9 cellular contexts compared by ENCODE assay signal in genomic region chr2:233350708-233351107, GRCh38. TPM values are rescaled to one million over a fixed set of nuclear protein-coding genes. Genes with fewer than 3 reads are reported as not detected.
DNase-seq lines count a peak whose midpoint lies in the region; ATAC-seq and TF ChIP-seq lines count a peak whose summit lies in the region.
"Had no signal": no experiment of that assay in that cellular context is flagged by ENCODE, and none has a peak within 500 bp of the region (broad histone marks: within the 10 kb centered on the region; RNA-seq: fewer than 3 reads in every experiment).

No MANE protein-coding gene starts in this region.

- peaks cover 9% of the 10 kb centered on the region for H3K79me2 ChIP-seq in MM.1S (ENCODE audit: low read length)

- H3K9ac ChIP-seq in MM.1S (ENCODE audit: low read length), result no peak overlapping the region

- peaks cover 9% of the 10 kb centered on the region for H3F3A ChIP-seq in MM.1S (ENCODE audit: insufficient read depth, low read length)

- peaks cover 35% of the 10 kb centered on the region for H3K4me1 ChIP-seq in MM.1S (ENCODE audit: low read length)

- no peak overlapping the region for H3K4me3 ChIP-seq in kidney epithelial cell (ENCODE audit: low read depth, low read length)
- no peak overlapping the region for H3K4me3 ChIP-seq in MM.1S (ENCODE audit: low read length)

- H3K27ac Mint-ChIP-seq in type B pancreatic cell, result peak overlapping the region; percentile 66

- no peak overlapping the region for H3K27ac ChIP-seq in MM.1S (ENCODE audit: low read length)
- H3K27ac ChIP-seq: C4-2B had no signal

- no peaks in the 10 kb centered on the region for H3K9me3 ChIP-seq in MM.1S (replicated peaks; ENCODE audit: insufficient read depth, low read length)

- no peaks in the 10 kb centered on the region for H3K36me3 ChIP-seq in kidney epithelial cell (ENCODE audit: control insufficient read depth, insufficient read depth, low read length)
- no peaks in the 10 kb centered on the region for H3K36me3 ChIP-seq in MM.1S (replicated peaks; ENCODE audit: insufficient read depth, low read length)

- H3K4me1 Mint-ChIP-seq in type B pancreatic cell (ENCODE audit: unreplicated experiment), result peaks cover 30% of the 10 kb centered on the region

- H3K36me3 Mint-ChIP-seq in type B pancreatic cell, result peaks cover 6% of the 10 kb centered on the region

- peaks cover 62% of the 10 kb centered on the region for H3K27me3 Mint-ChIP-seq in type B pancreatic cell

- H4K20me1 ChIP-seq in MM.1S (ENCODE audit: insufficient read depth, low read length), result no peaks in the 10 kb centered on the region

- peak; percentile 44 to 78 (median 44) for DNase-seq in NCI-H1417 (lab: John Stamatoyannopoulos, UW)
- DNase-seq in NCI-H1417 treated with DMSO at 0.1 percent for 48 hours (lab: John Stamatoyannopoulos, UW), result no peak
- DNase-seq in NCI-H1105 treated with DMSO at 0.1 percent for 48 hours (lab: John Stamatoyannopoulos, UW), result peak; percentile 10
- DNase-seq in activated T-cell treated with anti-CD3 and anti-CD28 coated beads, Interleukin-2, amount 50 U/mL, for 1 hour, result peak; percentile 43
- peak; percentile 94 for DNase-seq in kidney epithelial cell (ENCODE audit: low read depth)
- DNase-seq in type B pancreatic cell (ENCODE audit: extremely low spot score, unreplicated experiment), result no peak
- no peak for DNase-seq in MM.1S

- TF ChIP-seq CTCF in kidney epithelial cell (IDR thresholded peaks at IDR 0.05; ENCODE audit: insufficient read depth, low read length, poor library complexity, severe bottlenecking) (no peak), type B pancreatic cell (conservative IDR thresholded peaks at IDR 0.05) (no peak), MM.1S (IDR thresholded peaks at IDR 0.05; ENCODE audit: low read length) (no peak)

- H3K4me3 Mint-ChIP-seq in type B pancreatic cell, result peak overlapping the region; percentile 46

- no peak overlapping the region for H3K4me2 ChIP-seq in MM.1S (ENCODE audit: low read depth, low read length)

- H2AFZ ChIP-seq in MM.1S (ENCODE audit: low read length), result no peak overlapping the region

- no peaks in the 10 kb centered on the region for H3K9me3 Mint-ChIP-seq in type B pancreatic cell

- H3K9me2 ChIP-seq in MM.1S (replicated peaks; ENCODE audit: insufficient read depth, low read length), result no peaks in the 10 kb centered on the region

- ATAC-seq in HG02623 (IDR thresholded peaks at IDR 0.05; ENCODE audit: unreplicated experiment), result no peak

- H3K27me3 ChIP-seq in kidney epithelial cell (ENCODE audit: control insufficient read depth, insufficient read depth, low read length), result no peaks in the 10 kb centered on the region
- no peaks in the 10 kb centered on the region for H3K27me3 ChIP-seq in MM.1S (replicated peaks; ENCODE audit: insufficient read depth, low read length)

RNA-seq across cellular contexts. Expression of gene DGKD, which starts 3.6 kb away (rescaled TPM):
- total RNA-seq in kidney epithelial cell (15.3 and 16.0 TPM in 2 replicates), type B pancreatic cell (ENCODE audit: low replicate concordance) (32.2 and 72.5 TPM in 2 replicates)

RNA-seq across cellular contexts. Expression of gene SAG, which starts 43.1 kb away (rescaled TPM):
- total RNA-seq in kidney epithelial cell (not detected in 2 replicates), type B pancreatic cell (ENCODE audit: low replicate concordance) (0.43 TPM in 1 of 2 replicates, not detected in the other)

Comparison
In these comparisons a context has a peak if more than half of its experiments do, and no peak if none do; other contexts are left out.
1. DNase-seq: peak in NCI-H1417 (3 of 3), NCI-H1105 treated with DMSO at 0.1 percent for 48 hours (single experiment), activated T-cell treated with anti-CD3 and anti-CD28 coated beads, Interleukin-2, amount 50 U/mL, for 1 hour (single experiment) and kidney epithelial cell (single experiment); none in NCI-H1417 treated with DMSO at 0.1 percent for 48 hours (single experiment), type B pancreatic cell (single experiment) and MM.1S (single experiment).